2 cellular contexts compared by ENCODE assay signal in the genomic region with DNA sequence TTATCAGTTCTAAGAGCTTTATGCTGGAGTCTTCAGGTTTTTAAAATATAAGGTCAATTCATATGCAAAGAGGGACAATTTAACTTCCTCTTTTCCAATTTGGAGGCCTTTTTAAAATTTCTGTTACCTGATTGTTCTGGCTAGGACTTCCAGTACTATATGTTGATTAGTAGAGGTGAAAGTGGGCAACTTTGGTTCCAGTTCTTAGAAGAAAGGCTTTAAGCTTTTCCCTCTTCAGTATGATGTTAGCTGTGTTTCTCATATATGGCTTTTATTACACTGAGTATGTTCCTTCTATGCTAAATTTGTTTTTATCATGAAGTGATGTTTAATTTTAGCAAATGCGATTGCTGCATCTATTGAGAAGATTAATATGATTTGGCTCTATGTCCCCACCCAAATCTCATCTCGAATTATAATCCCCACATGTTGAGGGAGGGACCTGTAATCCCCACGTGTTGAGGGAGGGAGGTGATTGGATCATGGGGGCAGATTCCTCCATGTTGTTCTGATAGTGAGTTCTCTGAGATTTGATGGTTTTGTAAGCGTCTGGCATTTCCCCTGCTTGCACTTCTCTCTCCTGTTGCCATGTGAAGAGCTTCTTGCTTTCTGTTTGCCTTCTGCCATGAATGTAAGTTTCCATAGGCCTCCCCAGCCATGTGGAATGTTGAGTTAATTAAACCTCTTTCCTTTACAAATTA.
TF ChIP-seq lines count a peak whose summit lies in the region.

No MANE protein-coding gene starts in this region.

TF ChIP-seq in HEK293, 187 proteins besides CTCF, POLR2A, EP300 and RAD21:
- TF ChIP-seq ZNF354C (tag by site-specific recombination; IDR thresholded peaks at IDR 0.05; ENCODE audit: borderline replicate concordance, low read depth): no peak
- peak; percentile 52; the same call in 1 of the 2 replicates for TF ChIP-seq MZF1 (tag by site-specific recombination; IDR thresholded peaks at IDR 0.05; ENCODE audit: borderline replicate concordance)

TF ChIP-seq in K562, 482 proteins besides CTCF, POLR2A, EP300 and RAD21 (continues in another document):
- TF ChIP-seq ZBTB8A (IDR thresholded peaks at IDR 0.05; ENCODE audit: partially characterized antibody) (no peak), KLF16 (IDR thresholded peaks at IDR 0.05) (peak; percentile 64; the same call in 1 of the 2 replicates), MBD2 (IDR thresholded peaks at IDR 0.05; ENCODE audit: borderline replicate concordance, low read depth) (no peak), MTF1 (CRISPR knock-in tag; IDR thresholded peaks at IDR 0.05; ENCODE audit: borderline replicate concordance) (no peak), ZNF77 (CRISPR knock-in tag; IDR thresholded peaks at IDR 0.05) (no peak), TAF9B (IDR thresholded peaks at IDR 0.05; ENCODE audit: partially characterized antibody) (no peak), MEF2A (IDR thresholded peaks at IDR 0.05; ENCODE audit: control insufficient read depth, low read depth, low read length) (no peak), ZNF436 (CRISPR knock-in tag; IDR thresholded peaks at IDR 0.05) (no peak), CBX3 (IDR thresholded peaks at IDR 0.05; ENCODE audit: borderline replicate concordance in 1 of 2, low read length in 2 of 2) (peak in 1 of 2 experiments; percentile 67; a peak in 1 of 3 replicates), SMARCA4 (IDR thresholded peaks at IDR 0.05) (no peak), POLR2B (IDR thresholded peaks at IDR 0.05; ENCODE audit: low read depth, partially characterized antibody) (peak; percentile 46), NCOA1 (IDR thresholded peaks at IDR 0.05; ENCODE audit: low read depth) (peak; percentile 18; the same call in 1 of the 2 replicates), RBM34 (IDR thresholded peaks at IDR 0.05; ENCODE audit: borderline replicate concordance, insufficient read depth, low read length) (no peak), L3MBTL2 (IDR thresholded peaks at IDR 0.05) (peak; percentile 90), MAFK (IDR thresholded peaks at IDR 0.05; ENCODE audit: low read length) (no peak), SETDB1 (IDR thresholded peaks at IDR 0.05; ENCODE audit: low read length) (no peak), ZNF75A (CRISPR knock-in tag; IDR thresholded peaks at IDR 0.05) (peak; percentile 91)
- TF ChIP-seq, protein P1, sequence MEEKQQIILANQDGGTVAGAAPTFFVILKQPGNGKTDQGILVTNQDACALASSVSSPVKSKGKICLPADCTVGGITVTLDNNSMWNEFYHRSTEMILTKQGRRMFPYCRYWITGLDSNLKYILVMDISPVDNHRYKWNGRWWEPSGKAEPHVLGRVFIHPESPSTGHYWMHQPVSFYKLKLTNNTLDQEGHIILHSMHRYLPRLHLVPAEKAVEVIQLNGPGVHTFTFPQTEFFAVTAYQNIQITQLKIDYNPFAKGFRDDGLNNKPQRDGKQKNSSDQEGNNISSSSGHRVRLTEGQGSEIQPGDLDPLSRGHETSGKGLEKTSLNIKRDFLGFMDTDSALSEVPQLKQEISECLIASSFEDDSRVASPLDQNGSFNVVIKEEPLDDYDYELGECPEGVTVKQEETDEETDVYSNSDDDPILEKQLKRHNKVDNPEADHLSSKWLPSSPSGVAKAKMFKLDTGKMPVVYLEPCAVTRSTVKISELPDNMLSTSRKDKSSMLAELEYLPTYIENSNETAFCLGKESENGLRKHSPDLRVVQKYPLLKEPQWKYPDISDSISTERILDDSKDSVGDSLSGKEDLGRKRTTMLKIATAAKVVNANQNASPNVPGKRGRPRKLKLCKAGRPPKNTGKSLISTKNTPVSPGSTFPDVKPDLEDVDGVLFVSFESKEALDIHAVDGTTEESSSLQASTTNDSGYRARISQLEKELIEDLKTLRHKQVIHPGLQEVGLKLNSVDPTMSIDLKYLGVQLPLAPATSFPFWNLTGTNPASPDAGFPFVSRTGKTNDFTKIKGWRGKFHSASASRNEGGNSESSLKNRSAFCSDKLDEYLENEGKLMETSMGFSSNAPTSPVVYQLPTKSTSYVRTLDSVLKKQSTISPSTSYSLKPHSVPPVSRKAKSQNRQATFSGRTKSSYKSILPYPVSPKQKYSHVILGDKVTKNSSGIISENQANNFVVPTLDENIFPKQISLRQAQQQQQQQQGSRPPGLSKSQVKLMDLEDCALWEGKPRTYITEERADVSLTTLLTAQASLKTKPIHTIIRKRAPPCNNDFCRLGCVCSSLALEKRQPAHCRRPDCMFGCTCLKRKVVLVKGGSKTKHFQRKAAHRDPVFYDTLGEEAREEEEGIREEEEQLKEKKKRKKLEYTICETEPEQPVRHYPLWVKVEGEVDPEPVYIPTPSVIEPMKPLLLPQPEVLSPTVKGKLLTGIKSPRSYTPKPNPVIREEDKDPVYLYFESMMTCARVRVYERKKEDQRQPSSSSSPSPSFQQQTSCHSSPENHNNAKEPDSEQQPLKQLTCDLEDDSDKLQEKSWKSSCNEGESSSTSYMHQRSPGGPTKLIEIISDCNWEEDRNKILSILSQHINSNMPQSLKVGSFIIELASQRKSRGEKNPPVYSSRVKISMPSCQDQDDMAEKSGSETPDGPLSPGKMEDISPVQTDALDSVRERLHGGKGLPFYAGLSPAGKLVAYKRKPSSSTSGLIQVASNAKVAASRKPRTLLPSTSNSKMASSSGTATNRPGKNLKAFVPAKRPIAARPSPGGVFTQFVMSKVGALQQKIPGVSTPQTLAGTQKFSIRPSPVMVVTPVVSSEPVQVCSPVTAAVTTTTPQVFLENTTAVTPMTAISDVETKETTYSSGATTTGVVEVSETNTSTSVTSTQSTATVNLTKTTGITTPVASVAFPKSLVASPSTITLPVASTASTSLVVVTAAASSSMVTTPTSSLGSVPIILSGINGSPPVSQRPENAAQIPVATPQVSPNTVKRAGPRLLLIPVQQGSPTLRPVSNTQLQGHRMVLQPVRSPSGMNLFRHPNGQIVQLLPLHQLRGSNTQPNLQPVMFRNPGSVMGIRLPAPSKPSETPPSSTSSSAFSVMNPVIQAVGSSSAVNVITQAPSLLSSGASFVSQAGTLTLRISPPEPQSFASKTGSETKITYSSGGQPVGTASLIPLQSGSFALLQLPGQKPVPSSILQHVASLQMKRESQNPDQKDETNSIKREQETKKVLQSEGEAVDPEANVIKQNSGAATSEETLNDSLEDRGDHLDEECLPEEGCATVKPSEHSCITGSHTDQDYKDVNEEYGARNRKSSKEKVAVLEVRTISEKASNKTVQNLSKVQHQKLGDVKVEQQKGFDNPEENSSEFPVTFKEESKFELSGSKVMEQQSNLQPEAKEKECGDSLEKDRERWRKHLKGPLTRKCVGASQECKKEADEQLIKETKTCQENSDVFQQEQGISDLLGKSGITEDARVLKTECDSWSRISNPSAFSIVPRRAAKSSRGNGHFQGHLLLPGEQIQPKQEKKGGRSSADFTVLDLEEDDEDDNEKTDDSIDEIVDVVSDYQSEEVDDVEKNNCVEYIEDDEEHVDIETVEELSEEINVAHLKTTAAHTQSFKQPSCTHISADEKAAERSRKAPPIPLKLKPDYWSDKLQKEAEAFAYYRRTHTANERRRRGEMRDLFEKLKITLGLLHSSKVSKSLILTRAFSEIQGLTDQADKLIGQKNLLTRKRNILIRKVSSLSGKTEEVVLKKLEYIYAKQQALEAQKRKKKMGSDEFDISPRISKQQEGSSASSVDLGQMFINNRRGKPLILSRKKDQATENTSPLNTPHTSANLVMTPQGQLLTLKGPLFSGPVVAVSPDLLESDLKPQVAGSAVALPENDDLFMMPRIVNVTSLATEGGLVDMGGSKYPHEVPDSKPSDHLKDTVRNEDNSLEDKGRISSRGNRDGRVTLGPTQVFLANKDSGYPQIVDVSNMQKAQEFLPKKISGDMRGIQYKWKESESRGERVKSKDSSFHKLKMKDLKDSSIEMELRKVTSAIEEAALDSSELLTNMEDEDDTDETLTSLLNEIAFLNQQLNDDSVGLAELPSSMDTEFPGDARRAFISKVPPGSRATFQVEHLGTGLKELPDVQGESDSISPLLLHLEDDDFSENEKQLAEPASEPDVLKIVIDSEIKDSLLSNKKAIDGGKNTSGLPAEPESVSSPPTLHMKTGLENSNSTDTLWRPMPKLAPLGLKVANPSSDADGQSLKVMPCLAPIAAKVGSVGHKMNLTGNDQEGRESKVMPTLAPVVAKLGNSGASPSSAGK (IDR thresholded peaks at IDR 0.05): peak; percentile 92
- TF ChIP-seq, protein P2, sequence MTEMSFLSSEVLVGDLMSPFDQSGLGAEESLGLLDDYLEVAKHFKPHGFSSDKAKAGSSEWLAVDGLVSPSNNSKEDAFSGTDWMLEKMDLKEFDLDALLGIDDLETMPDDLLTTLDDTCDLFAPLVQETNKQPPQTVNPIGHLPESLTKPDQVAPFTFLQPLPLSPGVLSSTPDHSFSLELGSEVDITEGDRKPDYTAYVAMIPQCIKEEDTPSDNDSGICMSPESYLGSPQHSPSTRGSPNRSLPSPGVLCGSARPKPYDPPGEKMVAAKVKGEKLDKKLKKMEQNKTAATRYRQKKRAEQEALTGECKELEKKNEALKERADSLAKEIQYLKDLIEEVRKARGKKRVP (CRISPR knock-in tag; IDR thresholded peaks at IDR 0.05): no peak
- TF ChIP-seq, protein P3, sequence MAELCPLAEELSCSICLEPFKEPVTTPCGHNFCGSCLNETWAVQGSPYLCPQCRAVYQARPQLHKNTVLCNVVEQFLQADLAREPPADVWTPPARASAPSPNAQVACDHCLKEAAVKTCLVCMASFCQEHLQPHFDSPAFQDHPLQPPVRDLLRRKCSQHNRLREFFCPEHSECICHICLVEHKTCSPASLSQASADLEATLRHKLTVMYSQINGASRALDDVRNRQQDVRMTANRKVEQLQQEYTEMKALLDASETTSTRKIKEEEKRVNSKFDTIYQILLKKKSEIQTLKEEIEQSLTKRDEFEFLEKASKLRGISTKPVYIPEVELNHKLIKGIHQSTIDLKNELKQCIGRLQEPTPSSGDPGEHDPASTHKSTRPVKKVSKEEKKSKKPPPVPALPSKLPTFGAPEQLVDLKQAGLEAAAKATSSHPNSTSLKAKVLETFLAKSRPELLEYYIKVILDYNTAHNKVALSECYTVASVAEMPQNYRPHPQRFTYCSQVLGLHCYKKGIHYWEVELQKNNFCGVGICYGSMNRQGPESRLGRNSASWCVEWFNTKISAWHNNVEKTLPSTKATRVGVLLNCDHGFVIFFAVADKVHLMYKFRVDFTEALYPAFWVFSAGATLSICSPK (IDR thresholded peaks at IDR 0.05; ENCODE audit: borderline replicate concordance): no peak
- TF ChIP-seq, protein P4, sequence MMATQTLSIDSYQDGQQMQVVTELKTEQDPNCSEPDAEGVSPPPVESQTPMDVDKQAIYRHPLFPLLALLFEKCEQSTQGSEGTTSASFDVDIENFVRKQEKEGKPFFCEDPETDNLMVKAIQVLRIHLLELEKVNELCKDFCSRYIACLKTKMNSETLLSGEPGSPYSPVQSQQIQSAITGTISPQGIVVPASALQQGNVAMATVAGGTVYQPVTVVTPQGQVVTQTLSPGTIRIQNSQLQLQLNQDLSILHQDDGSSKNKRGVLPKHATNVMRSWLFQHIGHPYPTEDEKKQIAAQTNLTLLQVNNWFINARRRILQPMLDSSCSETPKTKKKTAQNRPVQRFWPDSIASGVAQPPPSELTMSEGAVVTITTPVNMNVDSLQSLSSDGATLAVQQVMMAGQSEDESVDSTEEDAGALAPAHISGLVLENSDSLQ (IDR thresholded peaks at IDR 0.05): no peak
- TF ChIP-seq, protein P5, sequence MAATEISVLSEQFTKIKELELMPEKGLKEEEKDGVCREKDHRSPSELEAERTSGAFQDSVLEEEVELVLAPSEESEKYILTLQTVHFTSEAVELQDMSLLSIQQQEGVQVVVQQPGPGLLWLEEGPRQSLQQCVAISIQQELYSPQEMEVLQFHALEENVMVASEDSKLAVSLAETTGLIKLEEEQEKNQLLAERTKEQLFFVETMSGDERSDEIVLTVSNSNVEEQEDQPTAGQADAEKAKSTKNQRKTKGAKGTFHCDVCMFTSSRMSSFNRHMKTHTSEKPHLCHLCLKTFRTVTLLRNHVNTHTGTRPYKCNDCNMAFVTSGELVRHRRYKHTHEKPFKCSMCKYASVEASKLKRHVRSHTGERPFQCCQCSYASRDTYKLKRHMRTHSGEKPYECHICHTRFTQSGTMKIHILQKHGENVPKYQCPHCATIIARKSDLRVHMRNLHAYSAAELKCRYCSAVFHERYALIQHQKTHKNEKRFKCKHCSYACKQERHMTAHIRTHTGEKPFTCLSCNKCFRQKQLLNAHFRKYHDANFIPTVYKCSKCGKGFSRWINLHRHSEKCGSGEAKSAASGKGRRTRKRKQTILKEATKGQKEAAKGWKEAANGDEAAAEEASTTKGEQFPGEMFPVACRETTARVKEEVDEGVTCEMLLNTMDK (IDR thresholded peaks at IDR 0.05; ENCODE audit: borderline replicate concordance, insufficient read depth, low read depth, low read length, poor library complexity, severe bottlenecking): no peak
- TF ChIP-seq, protein P6, sequence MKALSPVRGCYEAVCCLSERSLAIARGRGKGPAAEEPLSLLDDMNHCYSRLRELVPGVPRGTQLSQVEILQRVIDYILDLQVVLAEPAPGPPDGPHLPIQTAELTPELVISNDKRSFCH (CRISPR knock-in tag; IDR thresholded peaks at IDR 0.05): no peak
- TF ChIP-seq, protein P6 (tag; IDR thresholded peaks at IDR 0.05): no peak
- TF ChIP-seq, protein P7, sequence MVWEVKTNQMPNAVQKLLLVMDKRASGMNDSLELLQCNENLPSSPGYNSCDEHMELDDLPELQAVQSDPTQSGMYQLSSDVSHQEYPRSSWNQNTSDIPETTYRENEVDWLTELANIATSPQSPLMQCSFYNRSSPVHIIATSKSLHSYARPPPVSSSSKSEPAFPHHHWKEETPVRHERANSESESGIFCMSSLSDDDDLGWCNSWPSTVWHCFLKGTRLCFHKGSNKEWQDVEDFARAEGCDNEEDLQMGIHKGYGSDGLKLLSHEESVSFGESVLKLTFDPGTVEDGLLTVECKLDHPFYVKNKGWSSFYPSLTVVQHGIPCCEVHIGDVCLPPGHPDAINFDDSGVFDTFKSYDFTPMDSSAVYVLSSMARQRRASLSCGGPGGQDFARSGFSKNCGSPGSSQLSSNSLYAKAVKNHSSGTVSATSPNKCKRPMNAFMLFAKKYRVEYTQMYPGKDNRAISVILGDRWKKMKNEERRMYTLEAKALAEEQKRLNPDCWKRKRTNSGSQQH (CRISPR knock-in tag; IDR thresholded peaks at IDR 0.05): 0 out of 2 replicates have a peak, but pooled peaks have one; percentile 39
- TF ChIP-seq, protein P8, sequence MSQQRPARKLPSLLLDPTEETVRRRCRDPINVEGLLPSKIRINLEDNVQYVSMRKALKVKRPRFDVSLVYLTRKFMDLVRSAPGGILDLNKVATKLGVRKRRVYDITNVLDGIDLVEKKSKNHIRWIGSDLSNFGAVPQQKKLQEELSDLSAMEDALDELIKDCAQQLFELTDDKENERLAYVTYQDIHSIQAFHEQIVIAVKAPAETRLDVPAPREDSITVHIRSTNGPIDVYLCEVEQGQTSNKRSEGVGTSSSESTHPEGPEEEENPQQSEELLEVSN (IDR thresholded peaks at IDR 0.05; ENCODE audit: borderline replicate concordance in 1 of 2, extremely low read depth in 1 of 2, insufficient read depth in 1 of 2, insufficient read length in 1 of 2, low read depth in 1 of 2, low read length in 1 of 2, poor library complexity in 1 of 2, severe bottlenecking in 1 of 2): peak in 1 of 2 experiments; percentile 21
